8 cellular contexts compared by ENCODE assay signal in genomic region chr2:36965196-36965595, GRCh38. TPM values are rescaled to one million over a fixed set of nuclear protein-coding genes. Genes with fewer than 3 reads are reported as not detected.
DNase-seq lines count a peak whose midpoint lies in the region; ATAC-seq, FAIRE-seq and TF ChIP-seq lines count a peak whose summit lies in the region.

No MANE protein-coding gene starts in this region.

- no peaks in the 10 kb centered on the region for H4K20me1 ChIP-seq in GM12878 (ENCODE audit: control insufficient read depth, insufficient read depth)

- WGBS in GM12878 (ENCODE audit: insufficient coverage, insufficient replicate concordance, low lambda C conversion rate, missing lambda C conversion rate), result 0% methylated on average over 2 of the region's 2 CpGs
- 19 to 29% (median 27%) methylated on average over 2 of the region's 2 CpGs for WGBS in adrenal gland, 4 donors

- H3K4me3 ChIP-seq in cardiac muscle cell (peak overlapping the region; percentile 70), GM12878 (peak overlapping the region; percentile 98), lower lobe of right lung (peak overlapping the region; percentile 97), upper lobe of right lung (peak overlapping the region; percentile 90), adrenal gland (peak overlapping the region in 2 of 4 donors; percentile 91 to 99)

- H3K4me2 ChIP-seq in GM12878 (ENCODE audit: control insufficient read depth, insufficient read depth), result peak overlapping the region; percentile 74

- CTCF ChIA-PET in GM12878 (lab: Yijun Ruan, JAX), result interaction anchor here (0.6 kb wide), 1 partner anchor 9 kb away, joined by 3 read pairs; no protein-coding TSS in a partner anchor

- peak overlapping the region; percentile 81; the same call in 1 of the 2 replicates for H2AFZ ChIP-seq in GM12878 (ENCODE audit: control insufficient read depth, low read depth, low read length)

- H3K9me3 ChIP-seq in cardiac muscle cell (ENCODE audit: low read depth), result no peaks in the 10 kb centered on the region
- no peaks in the 10 kb centered on the region; the same call in 2 of the 3 replicates for H3K9me3 ChIP-seq in GM12878 (replicated peaks; ENCODE audit: control insufficient read depth, insufficient read depth, low read length)
- no peaks in the 10 kb centered on the region for H3K9me3 ChIP-seq in lower lobe of right lung
- H3K9me3 ChIP-seq in upper lobe of right lung, result no peaks in the 10 kb centered on the region
- H3K9me3 ChIP-seq in adrenal gland (replicated peaks in 1 of 3), result no peaks in the 10 kb centered on the region

- H3K36me3 ChIP-seq in cardiac muscle cell (no peaks in the 10 kb centered on the region), GM12878 (ENCODE audit: control insufficient read depth in 2 of 2, insufficient read depth in 2 of 2, low read length in 1 of 2) (no peaks in the 10 kb centered on the region), lower lobe of right lung (no peaks in the 10 kb centered on the region), upper lobe of right lung (no peaks in the 10 kb centered on the region), adrenal gland (replicated peaks in 1 of 2) (no peaks in the 10 kb centered on the region)

- DNase-seq in cardiac muscle cell (ENCODE audit: low read depth in 1 of 2, low spot score in 1 of 2), result peak in 1 of 2 donors; percentile 16
- DNase-seq in Right ventricle myocardium inferior (ENCODE audit: missing footprints), result no peak
- DNase-seq in GM12878 (ENCODE audit: low read depth, low spot score), result no peak
- no peak for DNase-seq in lower lobe of right lung
- no peak for DNase-seq in upper lobe of right lung
- no peak for DNase-seq in adrenal gland
- no peak for DNase-seq in NCI-H2171 (lab: John Stamatoyannopoulos, UW)

- FAIRE-seq in GM12878 (lab: Jason Lieb, UNC), result no peak

- no peak for TF ChIP-seq CTCF in cardiac muscle cell (IDR thresholded peaks at IDR 0.05; ENCODE audit: low read depth, low read length)
- no peak for TF ChIP-seq CTCF in GM12878 (IDR thresholded peaks at IDR 0.05 in 2 of 3, conservative IDR thresholded peaks at IDR 0.05 in 1 of 3; ENCODE audit: control insufficient read depth in 2 of 3, extremely low read depth in 1 of 3, insufficient read depth in 1 of 3, low read depth in 3 of 3, low read length in 3 of 3)
- TF ChIP-seq CTCF in lower lobe of right lung (IDR thresholded peaks at IDR 0.05), result no peak
- TF ChIP-seq CTCF in upper lobe of right lung (IDR thresholded peaks at IDR 0.05), result no peak
- no peak for TF ChIP-seq CTCF in adrenal gland (IDR thresholded peaks at IDR 0.05)

- POLR2A ChIA-PET in GM12878 (lab: Charles Lee), result interaction anchor here (1.0 kb wide), 1 partner anchor 22 kb away, joined by 4 read pairs; no protein-coding TSS in a partner anchor

- H3K27ac ChIP-seq in cardiac muscle cell, result peak overlapping the region; percentile 89
- H3K27ac ChIP-seq in GM12878 (ENCODE audit: control insufficient read depth, insufficient read depth), result peak overlapping the region; percentile 71; the same call in 1 of the 2 replicates
- H3K27ac ChIP-seq in lower lobe of right lung, result no peak overlapping the region
- no peak overlapping the region for H3K27ac ChIP-seq in upper lobe of right lung
- peak overlapping the region in 1 of 5 donors; percentile 87 for H3K27ac ChIP-seq in adrenal gland

- H3K4me1 ChIP-seq in cardiac muscle cell (ENCODE audit: low read depth) (peaks cover 14% of the 10 kb centered on the region), GM12878 (ENCODE audit: control insufficient read depth, insufficient read depth, low read length) (peaks cover 4% of the 10 kb centered on the region), lower lobe of right lung (peaks cover 36% of the 10 kb centered on the region), upper lobe of right lung (peaks cover 26% of the 10 kb centered on the region), adrenal gland (replicated peaks in 1 of 2) (peaks cover 0 to 21% of the 10 kb centered on the region in 2 donors)

- TF ChIP-seq RAD21 in GM12878 (IDR thresholded peaks at IDR 0.05; ENCODE audit: insufficient read depth, low read depth, low read length), result no peak

- BruUV-seq in GM12878 (replicated peaks; lab: Mats Ljungman, UMichigan), result no TSS peak

- H3K79me2 ChIP-seq in GM12878 (ENCODE audit: control insufficient read depth, insufficient read depth, low read length), result peaks cover 43% of the 10 kb centered on the region

- intact Hi-C loops in Right ventricle myocardium inferior (cut with DNase I), result no loop called here
- intact Hi-C loops in GM12878 (cut with micrococcal nuclease; ENCODE audit: unreplicated experiment), result loop anchor here (5.0 kb wide), 1 partner anchor 117 kb away; the partner anchor contains the start of genes GPATCH11 and HEATR5B
- intact Hi-C loops in lower lobe of right lung (cut with DNase I), result no loop called here
- intact Hi-C loops in upper lobe of right lung (cut with DNase I), result no loop called here
- intact Hi-C loops in adrenal gland (cut with DNase I), result no loop called here

- ATAC-seq in Right ventricle myocardium inferior (no peak), GM12878 (no peak), lower lobe of right lung (no peak), upper lobe of right lung (no peak), HG02870 (IDR thresholded peaks at IDR 0.05; ENCODE audit: unreplicated experiment) (no peak)

- TF ChIP-seq POLR2A in GM12878 (IDR thresholded peaks at IDR 0.05; ENCODE audit: low read depth, low read length) (no peak), adrenal gland (IDR thresholded peaks at IDR 0.05) (no peak)

- H3K9ac ChIP-seq in GM12878 (ENCODE audit: control insufficient read depth, insufficient read depth, low read length), result peak overlapping the region; percentile 79

- SMC1A ChIA-PET in GM12878 (lab: Charles Lee; ENCODE audit: uncharacterized antibody, unreplicated experiment), result no interaction called here

- no peaks in the 10 kb centered on the region for H3K27me3 ChIP-seq in cardiac muscle cell
- H3K27me3 ChIP-seq in GM12878 (replicated peaks in 1 of 2; ENCODE audit: control insufficient read depth in 2 of 2, insufficient read depth in 2 of 2, low read length in 1 of 2), result no peaks in the 10 kb centered on the region
- no peaks in the 10 kb centered on the region for H3K27me3 ChIP-seq in lower lobe of right lung (ENCODE audit: low read depth)
- no peaks in the 10 kb centered on the region for H3K27me3 ChIP-seq in upper lobe of right lung
- H3K27me3 ChIP-seq in adrenal gland, result no peaks in the 10 kb centered on the region

- in situ Hi-C loops in GM12878 (cut with MboI), result no loop called here

- TF ChIP-seq EP300 in GM12878 (IDR thresholded peaks at IDR 0.05; ENCODE audit: borderline replicate concordance in 1 of 2, control insufficient read depth in 1 of 2, low read depth in 2 of 2, low read length in 2 of 2), result no peak

- RAD21 ChIA-PET in GM12878 (lab: Charles Lee; ENCODE audit: unreplicated experiment), result interaction anchor here (0.6 kb wide), 1 partner anchor 612 kb away, joined by 3 read pairs; no protein-coding TSS in a partner anchor

TF ChIP-seq in GM12878, 131 proteins besides CTCF, POLR2A, EP300 and RAD21 (continues in another document):
- TF ChIP-seq BMI1 (IDR thresholded peaks at IDR 0.05; ENCODE audit: borderline replicate concordance), result no peak
- no peak for TF ChIP-seq STAT3 (IDR thresholded peaks at IDR 0.05; ENCODE audit: low read depth, low read length)
- TF ChIP-seq GATAD2B (conservative IDR thresholded peaks at IDR 0.05; ENCODE audit: low read depth), result no peak

RNA-seq across cellular contexts. Expression of gene STRN, which starts 1.1 kb away (rescaled TPM):
- 16.3 and 19.5 TPM in 2 replicates for total RNA-seq in cardiac muscle cell
- polyA plus RNA-seq in cardiac muscle cell, result 8.7 and 11.4 TPM in 2 replicates
- total RNA-seq in Right ventricle myocardium inferior, result 39.8 TPM
- total RNA-seq in GM12878 (2013; cell fraction: nucleolus; rRNA removed), result 18.6 and 21.3 TPM in 2 replicates
- total RNA-seq in GM12878 (2014; rRNA removed), result 9.8 and 10.8 TPM in 2 replicates
- 14.5 and 14.9 TPM in 2 replicates for total RNA-seq in GM12878 (2014; rRNA removed; fragmentation: Illumina TruSeq; extraction: Trizol)
- 19.2 and 19.6 TPM in 2 replicates for total RNA-seq in GM12878 (2021)
- 4.5 TPM for polyA plus RNA-seq in GM12878 (2011; ENCODE audit: low read depth)
- polyA plus RNA-seq in GM12878 (2011; rRNA removed), result 18.8 and 25.6 TPM in 2 replicates
- 6.9 and 8.2 TPM in 2 replicates for polyA plus RNA-seq in GM12878 (2011; cell fraction: cytosol; rRNA removed)
- 12.4 and 15.7 TPM in 2 replicates for polyA plus RNA-seq in GM12878 (2011; cell fraction: nucleus; rRNA removed)
- polyA plus RNA-seq in GM12878 (2012), result 5.3 and 6.9 TPM in 2 replicates
- polyA plus RNA-seq in GM12878 (2014; fragmentation: Illumina TruSeq; extraction: Trizol), result 14.9 and 19.2 TPM in 2 replicates
- 1 to 10 TPM in 1 of 2 experiments, under 1 TPM in 1; 1.00 to 1.4 TPM for polyA plus RNA-seq in GM12878 (2014; fragmentation: Nextera tagmentation; extraction: Ambion mirVana)
- 8.2 and 8.4 TPM in 2 replicates for polyA plus RNA-seq in GM12878 (2014; rRNA removed)
- polyA plus RNA-seq in GM12878 (2016; fragmentation: Nextera tagmentation; extraction: Ambion mirVana), result 1 to 10 TPM; 5.2 to 6.4 TPM
- 23.0 and 43.3 TPM in 2 replicates for polyA minus RNA-seq in GM12878 (2011; rRNA and poly(A)+ RNA removed)
- 5.7 and 7.6 TPM in 2 replicates for polyA minus RNA-seq in GM12878 (2011; cell fraction: cytosol; rRNA and poly(A)+ RNA removed)
- polyA minus RNA-seq in GM12878 (2011; cell fraction: nucleus; rRNA and poly(A)+ RNA removed), result 8.9 and 12.9 TPM in 2 replicates
- total RNA-seq in lower lobe of right lung, result 31.1 TPM
- 33.1 TPM for total RNA-seq in upper lobe of right lung
- total RNA-seq in adrenal gland, result 10 to 100 TPM; 12.3 to 36.9 (median 20.5) TPM
- polyA plus RNA-seq in adrenal gland, result 10 to 100 TPM in 1 of 3 donors, 1 to 10 TPM in 2; 2.6 to 13.4 (median 3.4) TPM

Comparison
In these comparisons a context has a peak if more than half of its experiments do, and no peak if none do; other contexts are left out.
1. H3K27ac ChIP-seq: peak in cardiac muscle cell (single experiment) and GM12878 (single experiment); none in lower lobe of right lung (single experiment) and upper lobe of right lung (single experiment).